14 cellular contexts compared by ENCODE assay signal in the genomic region with DNA sequence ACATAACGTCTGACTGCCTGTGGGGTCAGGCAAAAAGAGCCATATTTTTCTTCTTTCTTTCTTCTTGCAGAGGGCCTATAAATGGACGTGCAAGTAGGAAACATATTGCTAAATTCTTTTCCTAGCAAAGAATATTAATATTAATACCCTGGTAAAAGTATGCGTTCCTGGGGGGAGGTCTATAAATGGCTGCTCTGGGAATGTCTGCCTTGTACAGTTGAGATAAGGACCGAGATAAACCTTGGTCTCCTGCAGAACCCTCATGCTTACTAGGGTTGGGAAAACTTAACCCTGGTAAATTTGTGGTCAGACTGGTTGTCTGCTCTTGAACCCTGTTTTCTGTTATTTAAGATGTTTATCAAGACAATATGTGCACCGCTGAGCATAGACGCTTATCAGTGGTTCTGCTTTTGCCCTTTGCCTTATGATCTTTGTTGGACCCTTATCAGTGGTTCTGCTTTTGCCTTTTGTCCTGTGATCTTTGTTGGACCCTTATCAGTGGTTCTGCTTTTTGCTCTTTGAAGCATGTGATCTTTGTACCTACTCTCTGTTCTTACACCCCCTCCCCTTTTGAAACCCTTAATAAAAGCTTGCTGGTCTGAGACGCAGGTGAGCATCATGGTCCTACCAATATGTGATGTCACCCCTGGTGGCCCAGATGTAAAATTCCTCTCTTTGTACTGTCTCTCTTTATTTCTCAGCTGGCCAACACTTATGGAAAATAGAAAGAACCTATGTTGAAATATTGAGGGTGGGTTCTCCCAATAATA. TPM values are rescaled to one million over a fixed set of nuclear protein-coding genes. Genes with fewer than 3 reads are reported as not detected.
"Had no signal": no experiment of that assay in that cellular context is flagged by ENCODE, and none has a peak within 500 bp of the region (broad histone marks: within the 10 kb centered on the region; RNA-seq: fewer than 3 reads in every experiment).

No MANE protein-coding gene starts in this region.

RNA-seq across cellular contexts. Expression of gene CYP2A7, which starts 37.7 kb away (rescaled TPM):
- total RNA-seq: activated CD4-positive, alpha-beta memory T cell treated with anti-CD3 and anti-CD28 coated beads, Interleukin-2, amount 10 ng/mL, durations not matched to agents 7 days and 5 days; activated CD4-positive, alpha-beta T cell treated with anti-CD3 and anti-CD28 coated beads, Interleukin-2, amount 10 ng/mL, durations not matched to agents 7 days and 5 days; activated naive CD4-positive, alpha-beta T cell treated with anti-CD3 and anti-CD28 coated beads, Interleukin-2, amount 50 U/mL, for 72 hours; activated naive CD8-positive, alpha-beta T cell treated with anti-CD3 and anti-CD28 coated beads, Interleukin-2, amount 10 ng/mL, durations not matched to agents 7 days and 5 days; activated T-cell treated with anti-CD3 and anti-CD28 coated beads, Interleukin-2, amount 50 U/mL, for 72 hours; ascending aorta; breast epithelium; cardiac muscle cell; esophagus muscularis mucosa; foreskin keratinocyte; gastrocnemius medialis; heart left ventricle; T-helper 2 cell treated with Interferon-gamma antibody and Interleukin-4, amounts not matched to agents 100 ng/mL and 5 ng/mL, for 36 hours; WTC11 had no signal
- polyA plus RNA-seq: cardiac muscle cell, foreskin keratinocyte, heart left ventricle had no signal
